Comparison of ENCODE assay signal across 8 cellular contexts in genomic region chr15:80695099-80695910, GRCh38. TPM values are rescaled to one million over a fixed set of nuclear protein-coding genes. Genes with fewer than 3 reads are reported as not detected.
DNase-seq lines count a peak whose midpoint lies in the region; ATAC-seq, FAIRE-seq and TF ChIP-seq lines count a peak whose summit lies in the region.

Gene ABHD17C (plus strand): TSS chr15:80695310. CDS start chr15:80695430, 120 bp downstream.

- no peaks in the 10 kb centered on the region for H3K36me3 ChIP-seq in HCT116 (ENCODE audit: control insufficient read depth in 1 of 2, insufficient read depth in 2 of 2, low read length in 2 of 2)

- no peaks in the 10 kb centered on the region for H4K20me1 ChIP-seq in HCT116 (ENCODE audit: insufficient read depth)

- peak within 1 kb of the TSS; percentile 78 for H3K9ac ChIP-seq in HCT116 (ENCODE audit: low read length)

- H3K4me3 ChIP-seq in HCT116 (replicated peaks in 1 of 2; ENCODE audit: low read depth in 1 of 2, low read length in 2 of 2) = peak within 1 kb of the TSS; percentile 79 to 81

- no peak for TF ChIP-seq POLR2A in GM12892 (IDR thresholded peaks at IDR 0.05; ENCODE audit: low read depth, low read length)
- no peak for TF ChIP-seq POLR2A in HCT116 (IDR thresholded peaks at IDR 0.05; ENCODE audit: borderline replicate concordance, extremely low read depth, insufficient read depth, insufficient read length)

- peaks cover 47% of the 10 kb centered on the region for H3K79me2 ChIP-seq in HCT116 (ENCODE audit: insufficient read depth, low read length)

- peak; percentile 70 for DNase-seq in GM12892 (ENCODE audit: insufficient read length)
- no peak for DNase-seq in HCT116 (ENCODE audit: low read depth, low spot score)
- DNase-seq in NCI-H1417 (lab: John Stamatoyannopoulos, UW) = peak in 2 of 3 experiments; percentile 81 to 85
- peak; percentile 18 for DNase-seq in activated CD4-positive, alpha-beta T cell treated with anti-CD3 and anti-CD28 coated beads for 24 hours (ENCODE audit: low read depth in 2 of 2)
- DNase-seq in dermis blood vessel endothelial cell = peak; percentile 69
- DNase-seq in left lobe of liver (ENCODE audit: low spot score) = peak; percentile 81
- peak; percentile 24 to 28 for DNase-seq in stimulated activated CD4-positive, alpha-beta T cell treated with anti-CD3 and anti-CD28 coated beads, Interleukin-2, amount 100 ng/mL, for 48 hours
- DNase-seq in cortex of kidney (lab: John Stamatoyannopoulos, UW) = no peak

- peak; percentile 24 for FAIRE-seq in GM12892 (lab: Jason Lieb, UNC)

- H3K4me2 ChIP-seq in HCT116 (ENCODE audit: low read length) = peak within 1 kb of the TSS; percentile 88

- BruUV-seq in HCT116 (replicated peaks; lab: Mats Ljungman, UMichigan) = no TSS peak

- H3K9me2 ChIP-seq in HCT116 (ENCODE audit: insufficient read depth) = no peaks in the 10 kb centered on the region

- peak within 1 kb of the TSS; percentile 81 for H3K27ac ChIP-seq in HCT116 (ENCODE audit: low read depth, low read length)

- no peak within 1 kb of the TSS for H2AFZ ChIP-seq in HCT116 (ENCODE audit: low read depth, low read length, poor library complexity, severe bottlenecking)

- CTCF ChIA-PET in HCT116 (lab: Charles Lee) = interaction anchor here (1.2 to 2.9 kb wide), 2 partner anchors 13 to 81 kb away, joined by 3 to 15 read pairs; no protein-coding TSS in a partner anchor

- no peaks in the 10 kb centered on the region for H3K27me3 ChIP-seq in HCT116 (ENCODE audit: insufficient read depth, low read length)

- H3K4me1 ChIP-seq in HCT116 (ENCODE audit: control insufficient read depth in 1 of 2, insufficient read depth in 2 of 2, low read length in 2 of 2) = peaks cover 5 to 20% of the 10 kb centered on the region in 2 experiments; a peak in 3 of 4 replicates

- no peak for TF ChIP-seq RAD21 in HCT116 (IDR thresholded peaks at IDR 0.05; ENCODE audit: low read depth)

- TF ChIP-seq CTCF in HCT116 (IDR thresholded peaks at IDR 0.05 in 2 of 3, conservative IDR thresholded peaks at IDR 0.05 in 1 of 3; ENCODE audit: borderline replicate concordance in 1 of 3, insufficient read depth in 1 of 3, low read depth in 2 of 3, low read length in 2 of 3) = no peak

- POLR2A ChIA-PET in HCT116 (lab: Charles Lee) = interaction anchor here (1.8 kb wide), 1 partner anchor 11 kb away, joined by 6 read pairs; no protein-coding TSS in a partner anchor

- H3K9me3 ChIP-seq in HCT116 (ENCODE audit: control insufficient read depth in 1 of 2, insufficient read depth in 1 of 2, low read depth in 1 of 2, low read length in 2 of 2) = no peaks in the 10 kb centered on the region

- intact Hi-C loops in HCT116 (cut with micrococcal nuclease) = loop anchor here (5.0 kb wide), 1 partner anchor 277 kb away; no protein-coding TSS in a partner anchor

- RAD21 ChIA-PET in HCT116 (lab: Charles Lee; ENCODE audit: low non-redundant PET in 1 of 2, low total read pairs in 2 of 2, uncharacterized antibody in 2 of 2, unreplicated experiment in 2 of 2) = interaction anchor here in 1 of 2 experiments (1.2 kb wide), 1 partner anchor 275 kb away, joined by 3 read pairs; no protein-coding TSS in a partner anchor

- ATAC-seq in HCT116 = peak; percentile 80
- ATAC-seq in left lobe of liver = peak; percentile 93

TF ChIP-seq in HCT116, 20 proteins besides CTCF, POLR2A, EP300 and RAD21:
- TF ChIP-seq EZH2 (IDR thresholded peaks at IDR 0.05) (no peak), ELF1 (IDR thresholded peaks at IDR 0.05; ENCODE audit: borderline replicate concordance, low read depth) (no peak), TCF7L2 (IDR thresholded peaks at IDR 0.05; ENCODE audit: borderline replicate concordance, extremely low read depth, insufficient read depth, insufficient read length) (no peak), SIN3A (IDR thresholded peaks at IDR 0.05; ENCODE audit: low read depth) (peak; percentile 36; the same call in 1 of the 2 replicates), YY1 (IDR thresholded peaks at IDR 0.05; ENCODE audit: extremely low read depth, insufficient replicate concordance, low read depth, low read length) (no peak), MAX (IDR thresholded peaks at IDR 0.05) (peak; percentile 20; the same call in 1 of the 2 replicates), CEBPB (IDR thresholded peaks at IDR 0.05; ENCODE audit: low read depth) (no peak), ZFX (IDR thresholded peaks at IDR 0.05) (peak; percentile 85), JUND (IDR thresholded peaks at IDR 0.05) (no peak), CBX3 (IDR thresholded peaks at IDR 0.05; ENCODE audit: low read depth) (no peak), POLR2AphosphoS5 (IDR thresholded peaks at IDR 0.05; ENCODE audit: low read depth, low read length) (peak; percentile 68), FOSL1 (IDR thresholded peaks at IDR 0.05; ENCODE audit: low read depth) (no peak), SP1 (IDR thresholded peaks at IDR 0.05; ENCODE audit: low read depth) (no peak), ZBTB33 (IDR thresholded peaks at IDR 0.05; ENCODE audit: extremely low read depth, insufficient replicate concordance, low read length) (no peak)
TF ChIP-seq in HCT116: peak in this region for 4.

RNA-seq across cellular contexts. Expression of gene ABHD17C, which starts in this region (rescaled TPM):
- polyA plus RNA-seq in GM12892 (2012; ENCODE audit: missing spikeins) = 2.1 TPM
- total RNA-seq in HCT116 (2021; ENCODE audit: unreplicated experiment) (27.9 TPM), dermis blood vessel endothelial cell (4.6 and 8.1 TPM in 2 replicates), left lobe of liver (3.7 TPM)
- polyA plus RNA-seq in HCT116 (2012) = 17.6 and 20.3 TPM in 2 replicates

Comparison
In these comparisons a context has a peak if more than half of its experiments do, and no peak if none do; other contexts are left out.
1. DNase-seq: peak in GM12892 (single experiment), NCI-H1417 (2 of 3), activated CD4-positive, alpha-beta T cell treated with anti-CD3 and anti-CD28 coated beads for 24 hours (2 of 2), dermis blood vessel endothelial cell (single experiment), left lobe of liver (single experiment) and stimulated activated CD4-positive, alpha-beta T cell treated with anti-CD3 and anti-CD28 coated beads, Interleukin-2, amount 100 ng/mL, for 48 hours (2 of 2); none in HCT116 (single experiment) and cortex of kidney (single experiment).